ENCODE assay signal across 9 cellular contexts in genomic region chr10:97234403-97234802, GRCh38. TPM values are rescaled to one million over a fixed set of nuclear protein-coding genes. Genes with fewer than 3 reads are reported as not detected.
DNase-seq lines count a peak whose midpoint lies in the region; ATAC-seq and TF ChIP-seq lines count a peak whose summit lies in the region.
"Had no signal": no experiment of that assay in that cellular context is flagged by ENCODE, and none has a peak within 500 bp of the region (broad histone marks: within the 10 kb centered on the region; RNA-seq: fewer than 3 reads in every experiment).

No MANE protein-coding gene starts in this region.

- 47 to 51% methylated on average over 1 of the region's 1 CpG for WGBS in thyroid gland, 2 donors

- H3K27me3 ChIP-seq in thyroid gland = no peaks in the 10 kb centered on the region

- no peaks in the 10 kb centered on the region for H3K36me3 ChIP-seq in thyroid gland

- no peak overlapping the region for H3K4me3 ChIP-seq in thyroid gland (replicated peaks in 1 of 3)

- peak; percentile 39 for DNase-seq in DMS53 treated with DMSO at 0.1 percent for 48 hours (lab: John Stamatoyannopoulos, UW; ENCODE audit: unreplicated experiment)
- peak; percentile 37 for DNase-seq in SKM-1 treated with dmso at 0.1 percent for 144 hours (lab: John Stamatoyannopoulos, UW; ENCODE audit: unreplicated experiment)
- DNase-seq in germinal center (ENCODE audit: low spot score) = peak; percentile 14
- DNase-seq in thyroid gland = no peak

- H3K27ac ChIP-seq in thyroid gland = no peak overlapping the region

- intact Hi-C loops in thyroid gland (cut with DNase I) = no loop called here

- no peaks in the 10 kb centered on the region for H3K9me3 ChIP-seq in thyroid gland

- TF ChIP-seq POLR2A in thyroid gland (IDR thresholded peaks at IDR 0.05) = no peak

- peak; percentile 71 for TF ChIP-seq CTCF in LNCAP (IDR thresholded peaks at IDR 0.05)
- TF ChIP-seq CTCF in thyroid gland (IDR thresholded peaks at IDR 0.05) = peak in 4 of 6 experiments; percentile 23 to 60 (median 54)

- ATAC-seq in GM21717 (IDR thresholded peaks at IDR 0.05; ENCODE audit: unreplicated experiment) (no peak), HG02884 (IDR thresholded peaks at IDR 0.05; ENCODE audit: unreplicated experiment) (no peak), HG03565 (IDR thresholded peaks at IDR 0.05; ENCODE audit: unreplicated experiment) (no peak)
- ATAC-seq: naive thymus-derived CD4-positive, alpha-beta T cell had no signal

- no peaks in the 10 kb centered on the region for H3K4me1 ChIP-seq in thyroid gland

RNA-seq across cellular contexts. Expression of gene SLIT1, which starts 48.6 kb away (rescaled TPM):
- total RNA-seq in thyroid gland = under 1 TPM; under 0.01 to 0.78 (median 0.15) TPM

RNA-seq across cellular contexts. Expression of gene ARHGAP19, which starts 58.0 kb away (rescaled TPM):
- total RNA-seq in thyroid gland = 10 to 100 TPM in 1 of 4 donors, 1 to 10 TPM in 3; 7.0 to 11.0 (median 8.5) TPM

Comparison
In these comparisons a context has a peak if more than half of its experiments do, and no peak if none do; other contexts are left out.
1. DNase-seq: peak in DMS53 treated with DMSO at 0.1 percent for 48 hours (single experiment), SKM-1 treated with dmso at 0.1 percent for 144 hours (single experiment) and germinal center (single experiment); none in thyroid gland (0 of 2).